Comparison of ENCODE assay signal across 1 cellular context in the genomic region with DNA sequence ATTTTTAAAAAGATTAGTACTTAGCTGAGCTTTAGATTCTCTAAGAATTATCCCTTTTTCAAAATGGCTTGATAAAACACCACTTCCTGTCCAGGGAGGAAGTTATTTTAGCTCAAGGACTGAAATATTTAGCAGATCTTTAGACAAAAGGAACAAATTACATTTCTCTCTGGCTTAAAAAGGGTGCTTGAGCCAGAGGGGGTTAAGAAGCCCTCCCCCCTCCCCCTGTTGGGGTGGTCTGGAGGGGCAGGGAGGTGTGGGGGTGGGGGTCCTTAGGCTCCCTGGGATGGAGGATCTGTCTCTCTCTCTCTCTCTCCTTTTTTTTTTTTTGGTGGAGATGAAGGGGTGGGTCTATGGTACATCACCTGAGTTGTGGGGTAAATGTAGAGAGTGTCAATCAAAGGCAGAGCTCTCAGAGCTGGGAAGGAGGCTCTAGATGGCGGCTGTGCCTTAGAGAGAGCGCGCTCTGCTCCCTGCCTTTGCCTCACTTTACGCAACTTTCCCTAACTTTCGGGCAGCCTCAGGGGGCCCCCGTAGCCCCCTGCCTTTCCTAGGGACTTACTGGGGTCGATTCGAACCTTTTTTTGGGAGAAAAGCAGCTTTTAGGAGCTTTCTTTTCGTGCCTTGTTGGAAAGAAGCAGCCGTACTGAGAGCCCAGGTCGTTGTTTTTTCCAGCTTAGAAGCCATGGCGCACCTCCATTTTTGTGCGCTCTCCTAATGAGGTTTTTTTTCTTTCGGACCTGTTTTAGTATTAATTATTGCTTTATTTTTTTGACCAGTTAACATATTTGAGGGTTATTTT.
TF ChIP-seq lines count a peak whose summit lies in the region.

TSS of gene CHD2 (plus strand) at position 415 of the 802 bp plus-strand sequence. CDS start 914 bp downstream, outside the sequence.

TF ChIP-seq in HepG2, 621 proteins besides CTCF, POLR2A, EP300 and RAD21 (continued from another document and continues in another):
- TF ChIP-seq NR1H2 (CRISPR knock-in tag; IDR thresholded peaks at IDR 0.05; ENCODE audit: borderline replicate concordance, low read depth) (no peak), IRF9 (CRISPR knock-in tag; IDR thresholded peaks at IDR 0.05; ENCODE audit: borderline replicate concordance) (no peak), FLYWCH1 (CRISPR knock-in tag; IDR thresholded peaks at IDR 0.05) (no peak), ZFP36L2 (CRISPR knock-in tag; IDR thresholded peaks at IDR 0.05) (no peak), BRCA1 (CRISPR knock-in tag; IDR thresholded peaks at IDR 0.05) (no peak), FOXP1 (IDR thresholded peaks at IDR 0.05) (no peak), FOXP1 (CRISPR knock-in tag; IDR thresholded peaks at IDR 0.05) (no peak), KDM4B (CRISPR knock-in tag; IDR thresholded peaks at IDR 0.05) (peak; percentile 48; the same call in 1 of the 2 replicates), ZNF768 (CRISPR knock-in tag; IDR thresholded peaks at IDR 0.05) (0 out of 2 replicates have a peak, but pooled peaks have one; percentile 18), NFKBIZ (CRISPR knock-in tag; IDR thresholded peaks at IDR 0.05) (peak; percentile 62; the same call in 1 of the 2 replicates), NFIC (IDR thresholded peaks at IDR 0.05; ENCODE audit: low read length) (no peak), ZNF263 (CRISPR knock-in tag; IDR thresholded peaks at IDR 0.05) (no peak), ZFP36 (IDR thresholded peaks at IDR 0.05; ENCODE audit: borderline replicate concordance, low read depth, low read length, partially characterized antibody) (no peak), ZNF776 (CRISPR knock-in tag; IDR thresholded peaks at IDR 0.05) (no peak), ATAD3A (CRISPR knock-in tag; IDR thresholded peaks at IDR 0.05) (no peak), RORA (CRISPR knock-in tag; IDR thresholded peaks at IDR 0.05) (no peak), ZNF441 (CRISPR knock-in tag; IDR thresholded peaks at IDR 0.05; ENCODE audit: borderline replicate concordance) (no peak), ZNF343 (CRISPR knock-in tag; IDR thresholded peaks at IDR 0.05) (no peak), ZNF614 (CRISPR knock-in tag; IDR thresholded peaks at IDR 0.05; ENCODE audit: borderline replicate concordance) (peak; percentile 67; the same call in 1 of the 2 replicates), RFXANK (CRISPR knock-in tag; IDR thresholded peaks at IDR 0.05) (0 out of 2 replicates have a peak, but pooled peaks have one; percentile 53), ZSCAN25 (CRISPR knock-in tag; IDR thresholded peaks at IDR 0.05) (no peak), RBAK (CRISPR knock-in tag; IDR thresholded peaks at IDR 0.05) (no peak), TOE1 (CRISPR knock-in tag; IDR thresholded peaks at IDR 0.05) (no peak), RFX1 (IDR thresholded peaks at IDR 0.05) (no peak), ZNF780A (CRISPR knock-in tag; IDR thresholded peaks at IDR 0.05) (no peak), ZNF605 (CRISPR knock-in tag; IDR thresholded peaks at IDR 0.05) (no peak; the same call in 1 of the 2 replicates), MTF2 (CRISPR knock-in tag; IDR thresholded peaks at IDR 0.05; ENCODE audit: borderline replicate concordance) (no peak), ZNF512B (CRISPR knock-in tag; IDR thresholded peaks at IDR 0.05; ENCODE audit: borderline replicate concordance) (no peak), ZNF407 (CRISPR knock-in tag; IDR thresholded peaks at IDR 0.05; ENCODE audit: not compliant biosample characterization) (no peak), ZNF431 (CRISPR knock-in tag; IDR thresholded peaks at IDR 0.05; ENCODE audit: borderline replicate concordance, low read depth) (no peak), RFX5 (IDR thresholded peaks at IDR 0.05; ENCODE audit: low read depth, low read length) (no peak)
- TF ChIP-seq, protein P1, sequence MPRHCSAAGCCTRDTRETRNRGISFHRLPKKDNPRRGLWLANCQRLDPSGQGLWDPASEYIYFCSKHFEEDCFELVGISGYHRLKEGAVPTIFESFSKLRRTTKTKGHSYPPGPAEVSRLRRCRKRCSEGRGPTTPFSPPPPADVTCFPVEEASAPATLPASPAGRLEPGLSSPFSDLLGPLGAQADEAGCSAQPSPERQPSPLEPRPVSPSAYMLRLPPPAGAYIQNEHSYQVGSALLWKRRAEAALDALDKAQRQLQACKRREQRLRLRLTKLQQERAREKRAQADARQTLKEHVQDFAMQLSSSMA (CRISPR knock-in tag; IDR thresholded peaks at IDR 0.05) = no peak
- TF ChIP-seq, protein P2, sequence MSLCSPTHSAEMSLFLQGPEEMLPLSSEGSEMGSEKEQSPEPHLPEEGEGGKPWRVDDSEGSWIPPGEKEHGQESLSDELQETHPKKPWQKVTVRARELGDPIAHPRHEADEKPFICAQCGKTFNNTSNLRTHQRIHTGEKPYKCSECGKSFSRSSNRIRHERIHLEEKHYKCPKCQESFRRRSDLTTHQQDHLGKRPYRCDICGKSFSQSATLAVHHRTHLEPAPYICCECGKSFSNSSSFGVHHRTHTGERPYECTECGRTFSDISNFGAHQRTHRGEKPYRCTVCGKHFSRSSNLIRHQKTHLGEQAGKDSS (CRISPR knock-in tag; IDR thresholded peaks at IDR 0.05; ENCODE audit: borderline replicate concordance, low read depth) = no peak
- TF ChIP-seq, protein P3, sequence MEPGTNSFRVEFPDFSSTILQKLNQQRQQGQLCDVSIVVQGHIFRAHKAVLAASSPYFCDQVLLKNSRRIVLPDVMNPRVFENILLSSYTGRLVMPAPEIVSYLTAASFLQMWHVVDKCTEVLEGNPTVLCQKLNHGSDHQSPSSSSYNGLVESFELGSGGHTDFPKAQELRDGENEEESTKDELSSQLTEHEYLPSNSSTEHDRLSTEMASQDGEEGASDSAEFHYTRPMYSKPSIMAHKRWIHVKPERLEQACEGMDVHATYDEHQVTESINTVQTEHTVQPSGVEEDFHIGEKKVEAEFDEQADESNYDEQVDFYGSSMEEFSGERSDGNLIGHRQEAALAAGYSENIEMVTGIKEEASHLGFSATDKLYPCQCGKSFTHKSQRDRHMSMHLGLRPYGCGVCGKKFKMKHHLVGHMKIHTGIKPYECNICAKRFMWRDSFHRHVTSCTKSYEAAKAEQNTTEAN (CRISPR knock-in tag; conservative IDR thresholded peaks at IDR 0.05) = no peak
- TF ChIP-seq, protein P4, sequence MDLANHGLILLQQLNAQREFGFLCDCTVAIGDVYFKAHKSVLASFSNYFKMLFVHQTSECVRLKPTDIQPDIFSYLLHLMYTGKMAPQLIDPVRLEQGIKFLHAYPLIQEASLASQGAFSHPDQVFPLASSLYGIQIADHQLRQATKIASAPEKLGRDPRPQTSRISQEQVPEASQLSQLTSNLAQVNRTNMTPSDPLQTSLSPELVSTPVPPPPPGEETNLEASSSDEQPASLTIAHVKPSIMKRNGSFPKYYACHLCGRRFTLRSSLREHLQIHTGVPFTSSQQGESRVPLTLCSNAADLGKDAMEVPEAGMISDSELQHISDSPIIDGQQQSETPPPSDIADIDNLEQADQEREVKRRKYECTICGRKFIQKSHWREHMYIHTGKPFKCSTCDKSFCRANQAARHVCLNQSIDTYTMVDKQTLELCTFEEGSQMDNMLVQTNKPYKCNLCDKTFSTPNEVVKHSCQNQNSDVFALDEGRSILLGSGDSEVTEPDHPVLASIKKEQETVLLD (CRISPR knock-in tag; IDR thresholded peaks at IDR 0.05; ENCODE audit: low read depth) = no peak
- TF ChIP-seq, protein P5, sequence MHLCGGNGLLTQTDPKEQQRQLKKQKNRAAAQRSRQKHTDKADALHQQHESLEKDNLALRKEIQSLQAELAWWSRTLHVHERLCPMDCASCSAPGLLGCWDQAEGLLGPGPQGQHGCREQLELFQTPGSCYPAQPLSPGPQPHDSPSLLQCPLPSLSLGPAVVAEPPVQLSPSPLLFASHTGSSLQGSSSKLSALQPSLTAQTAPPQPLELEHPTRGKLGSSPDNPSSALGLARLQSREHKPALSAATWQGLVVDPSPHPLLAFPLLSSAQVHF (CRISPR knock-in tag; IDR thresholded peaks at IDR 0.05) = no peak
- TF ChIP-seq, protein P6, sequence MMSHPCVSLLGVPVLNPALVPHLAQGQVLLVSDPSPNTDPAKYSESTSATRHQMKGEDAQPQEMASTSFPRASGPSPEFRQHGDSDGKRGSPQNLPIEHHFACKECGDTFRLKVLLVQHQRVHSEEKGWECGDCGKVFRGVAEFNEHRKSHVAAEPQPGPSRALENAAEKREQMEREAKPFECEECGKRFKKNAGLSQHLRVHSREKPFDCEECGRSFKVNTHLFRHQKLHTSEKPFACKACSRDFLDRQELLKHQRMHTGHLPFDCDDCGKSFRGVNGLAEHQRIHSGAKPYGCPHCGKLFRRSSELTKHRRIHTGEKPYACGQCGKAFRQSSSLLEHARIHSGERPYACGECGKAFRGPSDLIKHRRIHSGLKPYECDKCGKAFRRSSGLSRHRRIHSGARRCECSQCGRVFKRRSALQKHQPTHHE (CRISPR knock-in tag; IDR thresholded peaks at IDR 0.05; ENCODE audit: borderline replicate concordance) = no peak
- TF ChIP-seq, protein P7, sequence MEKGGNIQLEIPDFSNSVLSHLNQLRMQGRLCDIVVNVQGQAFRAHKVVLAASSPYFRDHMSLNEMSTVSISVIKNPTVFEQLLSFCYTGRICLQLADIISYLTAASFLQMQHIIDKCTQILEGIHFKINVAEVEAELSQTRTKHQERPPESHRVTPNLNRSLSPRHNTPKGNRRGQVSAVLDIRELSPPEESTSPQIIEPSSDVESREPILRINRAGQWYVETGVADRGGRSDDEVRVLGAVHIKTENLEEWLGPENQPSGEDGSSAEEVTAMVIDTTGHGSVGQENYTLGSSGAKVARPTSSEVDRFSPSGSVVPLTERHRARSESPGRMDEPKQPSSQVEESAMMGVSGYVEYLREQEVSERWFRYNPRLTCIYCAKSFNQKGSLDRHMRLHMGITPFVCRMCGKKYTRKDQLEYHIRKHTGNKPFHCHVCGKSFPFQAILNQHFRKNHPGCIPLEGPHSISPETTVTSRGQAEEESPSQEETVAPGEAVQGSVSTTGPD (CRISPR knock-in tag; IDR thresholded peaks at IDR 0.05) = no peak
